ENCODE assay signal across 11 cellular contexts in genomic region chr19:15173746-15174404, GRCh38. TPM values are rescaled to one million over a fixed set of nuclear protein-coding genes. Genes with fewer than 3 reads are reported as not detected.
DNase-seq lines count a peak whose midpoint lies in the region; ATAC-seq and TF ChIP-seq lines count a peak whose summit lies in the region.
"Had no signal": no experiment of that assay in that cellular context is flagged by ENCODE, and none has a peak within 500 bp of the region (broad histone marks: within the 10 kb centered on the region; RNA-seq: fewer than 3 reads in every experiment).

No MANE protein-coding gene starts in this region.

- no peaks in the 10 kb centered on the region for H4K20me1 ChIP-seq in SU-DHL-6 (ENCODE audit: low read depth, low read length)

- H3K4me1 Mint-ChIP-seq in natural killer cell, result peaks cover 6 to 11% of the 10 kb centered on the region in 2 donors

- no peaks in the 10 kb centered on the region for H3F3A ChIP-seq in SU-DHL-6 (ENCODE audit: insufficient read depth)

- intact Hi-C loops in natural killer cell (cut with micrococcal nuclease), result no loop called here

- H3K4me3 Mint-ChIP-seq in natural killer cell, result no peak overlapping the region

- no peaks in the 10 kb centered on the region for H3K36me3 Mint-ChIP-seq in natural killer cell

- H2AFZ ChIP-seq in SU-DHL-6 (ENCODE audit: low read depth, low read length, severe bottlenecking), result no peak overlapping the region

- H3K9me2 ChIP-seq in SU-DHL-6 (replicated peaks; ENCODE audit: insufficient read depth, low read length), result no peaks in the 10 kb centered on the region

- TF ChIP-seq CTCF in GM10266 (IDR thresholded peaks at IDR 0.05; ENCODE audit: control insufficient read depth, insufficient read depth, low read depth, missing control alignments), result peak; percentile 38
- peak; percentile 32 for TF ChIP-seq CTCF in SU-DHL-6 (IDR thresholded peaks at IDR 0.05; ENCODE audit: insufficient read depth, low read length, poor library complexity, severe bottlenecking)
- TF ChIP-seq CTCF in natural killer cell (IDR thresholded peaks at IDR 0.05), result no peak

- H3K27me3 ChIP-seq in SU-DHL-6 (ENCODE audit: low read length), result no peaks in the 10 kb centered on the region

- no peak overlapping the region for H3K4me3 ChIP-seq in Jurkat, Clone E6-1 (ENCODE audit: low read length)
- H3K4me3 ChIP-seq in SU-DHL-6 (ENCODE audit: insufficient read depth, low read length, poor library complexity, severe bottlenecking), result no peak overlapping the region
- H3K4me3 ChIP-seq: gastroesophageal sphincter had no signal

- H3K9ac ChIP-seq in SU-DHL-6 (ENCODE audit: low read length), result no peak overlapping the region

- H3K9me3 ChIP-seq in SU-DHL-6 (ENCODE audit: insufficient read depth, low read length), result no peaks in the 10 kb centered on the region
- H3K9me3 ChIP-seq: gastroesophageal sphincter had no signal

- DNase-seq in GM10266 (ENCODE audit: extremely low spot score), result no peak
- peak; percentile 17 for DNase-seq in Jurkat, Clone E6-1 (ENCODE audit: low read depth, low spot score)
- no peak for DNase-seq in left lobe of liver (ENCODE audit: low spot score)
- DNase-seq in NCI-H2196 treated with DMSO at 0.1 percent for 48 hours (lab: John Stamatoyannopoulos, UW; ENCODE audit: unreplicated experiment), result no peak
- no peak for DNase-seq in natural killer cell
- no peak for DNase-seq in HK-2 (ENCODE audit: unreplicated experiment)
- DNase-seq: activated CD4-positive, CD25-positive, alpha-beta regulatory T cell treated with anti-CD3 and anti-CD28 coated beads, Interleukin-2, amount 50 U/mL, for 72 hours; amygdala; NCI-H510A had no signal

- H3K27ac ChIP-seq in SU-DHL-6 (ENCODE audit: low read depth, low read length), result no peak overlapping the region
- H3K27ac ChIP-seq: gastroesophageal sphincter had no signal

- no peak overlapping the region for H3K4me2 ChIP-seq in SU-DHL-6 (ENCODE audit: low read depth, low read length, poor library complexity, severe bottlenecking)

- no peaks in the 10 kb centered on the region for H3K79me2 ChIP-seq in SU-DHL-6 (ENCODE audit: insufficient read depth, low read length)

- no peaks in the 10 kb centered on the region for H3K36me3 ChIP-seq in SU-DHL-6 (ENCODE audit: low read length)
- H3K36me3 ChIP-seq: gastroesophageal sphincter had no signal

- peaks cover 0 to 9% of the 10 kb centered on the region in 2 donors for H3K27me3 Mint-ChIP-seq in natural killer cell (ENCODE audit: low read depth in 2 of 2)

- ATAC-seq in left lobe of liver (peak; percentile 53), natural killer cell (no peak)
- ATAC-seq: gastroesophageal sphincter had no signal

- H3K9me3 Mint-ChIP-seq in natural killer cell, result no peaks in the 10 kb centered on the region

- H3K27ac Mint-ChIP-seq in natural killer cell, result no peak overlapping the region

RNA-seq across cellular contexts. Expression of gene NOTCH3, which starts 26.9 kb away (rescaled TPM):
- 18.3 TPM for polyA plus RNA-seq in Jurkat, Clone E6-1 (2012; ENCODE audit: insufficient read depth, insufficient read length)
- total RNA-seq in left lobe of liver, result 4.6 TPM
- total RNA-seq in natural killer cell, result under 1 TPM in 2 of 3 donors, not detected in 1; 0.25 to 0.26 TPM

RNA-seq across cellular contexts. Expression of gene EPHX3, which starts 58.4 kb away (rescaled TPM):
- polyA plus RNA-seq in Jurkat, Clone E6-1 (2012; ENCODE audit: insufficient read depth, insufficient read length), result 0.49 TPM
- total RNA-seq in left lobe of liver (0.15 TPM), natural killer cell (not detected)
